28 cellular contexts compared by ENCODE assay signal in the genomic region with DNA sequence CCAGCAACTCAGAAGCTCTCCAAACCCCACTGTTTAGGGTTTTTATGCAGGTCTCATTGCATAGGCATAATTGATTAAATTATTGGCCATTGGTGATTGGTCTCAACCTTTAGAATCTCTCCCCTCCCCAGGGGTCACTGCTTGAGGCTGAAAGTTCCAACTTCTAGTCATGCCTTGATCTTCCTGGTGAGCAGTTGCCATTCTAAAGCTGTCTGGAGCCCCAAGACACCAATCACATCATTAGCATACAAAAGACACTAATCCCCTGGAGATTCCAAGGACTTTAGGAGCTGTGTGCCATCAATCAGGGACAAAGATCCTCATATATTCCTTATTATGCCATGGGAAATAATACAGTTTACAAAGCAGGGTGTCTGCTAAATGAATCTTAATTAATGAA.
"Had no signal": no experiment of that assay in that cellular context is flagged by ENCODE, and none has a peak within 500 bp of the region (broad histone marks: within the 10 kb centered on the region; RNA-seq: fewer than 3 reads in every experiment).

No MANE protein-coding gene starts in this region.

- H3K36me3 ChIP-seq: left ventricle myocardium inferior, neutrophil, ovary, right atrium auricular region, right lobe of liver, tibial nerve, uterus had no signal

- H3K4me1 Mint-ChIP-seq: immature natural killer cell; naive thymus-derived CD8-positive, alpha-beta T cell; neural crest cell; stimulated activated memory B cell treated with anti-CD40 and anti-IgM and Interleukin-4, amounts not matched to agents 10 μg/mL and 1 μg/mL and 100 μg/mL, for 72 hours; stimulated activated naive CD8-positive, alpha-beta T cell treated with anti-CD3 and anti-CD28 coated beads, Interleukin-15, amount 100 ng/mL, for 72 hours had no signal

- H3K4me2 ChIP-seq: smooth muscle cell had no signal

- H3K27me3 ChIP-seq: neutrophil, ovary, right atrium auricular region, right lobe of liver, tibial nerve, uterus had no signal

- DNase-seq: hippocampal formation; immature natural killer cell; kidney; left ventricle myocardium inferior; midbrain; naive thymus-derived CD8-positive, alpha-beta T cell; occipital lobe; ovary; right lobe of liver; stimulated activated CD4-positive, alpha-beta T cell treated with anti-CD3 and anti-CD28 coated beads, Interleukin-1b, Interleukin-23, amount 100 ng/mL, for 48 hours; stimulated activated CD4-positive, alpha-beta T cell treated with anti-CD3 and anti-CD28 coated beads, Interleukin-2, amount 100 ng/mL, for 48 hours; stimulated activated CD4-positive, alpha-beta T cell treated with anti-CD3 and anti-CD28 coated beads, Interleukin-4, amount 100 ng/mL, for 4 hours; stimulated activated CD8-positive, alpha-beta memory T cell treated with anti-CD3 and anti-CD28 coated beads, Interleukin-4, amount 100 ng/mL, for 48 hours; stimulated activated naive CD4-positive, alpha-beta T cell treated with Interleukin-2 at 50 U/mL for 16 hours; stimulated activated naive CD8-positive, alpha-beta T cell treated with anti-CD3 and anti-CD28 coated beads, Interleukin-15, amount 100 ng/mL, for 72 hours; substantia nigra; uterus had no signal

- H3K4me3 ChIP-seq: left ventricle myocardium inferior, lung, mucosa of descending colon, ovary, right atrium auricular region, right lobe of liver, smooth muscle cell, tibial nerve, uterus had no signal

- H3K9me3 Mint-ChIP-seq: stimulated activated naive CD8-positive, alpha-beta T cell treated with anti-CD3 and anti-CD28 coated beads, Interleukin-15, amount 100 ng/mL, for 72 hours; type B pancreatic cell had no signal

- H3K4me3 Mint-ChIP-seq: immature natural killer cell; naive thymus-derived CD8-positive, alpha-beta T cell; nephron; neural crest cell; stimulated activated memory B cell treated with anti-CD40 and anti-IgM and Interleukin-4, amounts not matched to agents 10 μg/mL and 1 μg/mL and 100 μg/mL, for 72 hours; stimulated activated naive CD8-positive, alpha-beta T cell treated with anti-CD3 and anti-CD28 coated beads, Interleukin-15, amount 100 ng/mL, for 72 hours; type B pancreatic cell had no signal

- H3K36me3 Mint-ChIP-seq: immature natural killer cell; naive thymus-derived CD8-positive, alpha-beta T cell; stimulated activated memory B cell treated with anti-CD40 and anti-IgM and Interleukin-4, amounts not matched to agents 10 μg/mL and 1 μg/mL and 100 μg/mL, for 72 hours; type B pancreatic cell had no signal

- H3K9me3 ChIP-seq: mucosa of descending colon, neutrophil, ovary, right atrium auricular region, right lobe of liver, tibial nerve, uterus had no signal

- H3K4me1 ChIP-seq: left ventricle myocardium inferior, right atrium auricular region, right lobe of liver, uterus had no signal

- H3K27me3 Mint-ChIP-seq: stimulated activated memory B cell treated with anti-CD40 and anti-IgM and Interleukin-4, amounts not matched to agents 10 μg/mL and 1 μg/mL and 100 μg/mL, for 72 hours; stimulated activated naive CD8-positive, alpha-beta T cell treated with anti-CD3 and anti-CD28 coated beads, Interleukin-15, amount 100 ng/mL, for 72 hours had no signal

- H3K27ac Mint-ChIP-seq: immature natural killer cell; naive thymus-derived CD8-positive, alpha-beta T cell; progenitor cell of endocrine pancreas; stimulated activated memory B cell treated with anti-CD40 and anti-IgM and Interleukin-4, amounts not matched to agents 10 μg/mL and 1 μg/mL and 100 μg/mL, for 72 hours; stimulated activated naive CD8-positive, alpha-beta T cell treated with anti-CD3 and anti-CD28 coated beads, Interleukin-15, amount 100 ng/mL, for 72 hours; type B pancreatic cell had no signal

- H3K27ac ChIP-seq: left ventricle myocardium inferior, neutrophil, ovary, right atrium auricular region, right lobe of liver, tibial nerve, uterus had no signal
